In genomic region chr1:234863596-234863995, GRCh38 we compare ENCODE assay signal across 11 cellular contexts.
DNase-seq lines count a peak whose midpoint lies in the region; ATAC-seq, FAIRE-seq and TF ChIP-seq lines count a peak whose summit lies in the region.
"Had no signal": no experiment of that assay in that cellular context is flagged by ENCODE, and none has a peak within 500 bp of the region (broad histone marks: within the 10 kb centered on the region; RNA-seq: fewer than 3 reads in every experiment).

No MANE protein-coding gene starts in this region.

- H3K27ac ChIP-seq in vagina: peak overlapping the region; percentile 90
- H3K27ac ChIP-seq: cardiac muscle cell had no signal

- no peak overlapping the region for H3K4me3 Mint-ChIP-seq in nephron
- H3K4me3 Mint-ChIP-seq: activated CD4-positive, alpha-beta T cell treated with anti-CD3 and anti-CD28 coated beads for 36 hours had no signal

- H3K27me3 Mint-ChIP-seq in nephron (ENCODE audit: low read depth): peaks cover 4% of the 10 kb centered on the region
- H3K27me3 Mint-ChIP-seq: activated CD4-positive, alpha-beta T cell treated with anti-CD3 and anti-CD28 coated beads for 36 hours had no signal

- intact Hi-C loops in vagina (cut with DNase I): no loop called here

- DNase-seq in RCC 7860 (ENCODE audit: low spot score) (peak; percentile 69), epithelial cell of esophagus (ENCODE audit: low read depth) (peak; percentile 74), vagina (ENCODE audit: extremely low spot score in 2 of 2) (peak in 1 of 2 donors; percentile 95), NCI-H69 (lab: John Stamatoyannopoulos, UW) (no peak)
- no peak for DNase-seq in activated CD4-positive, CD25-positive, alpha-beta regulatory T cell treated with anti-CD3 and anti-CD28 coated beads, Interleukin-2, amount 50 U/mL, for 72 hours
- DNase-seq: activated CD4-positive, alpha-beta T cell treated with anti-CD3 and anti-CD28 coated beads for 36 hours had no signal

- H3K9me3 Mint-ChIP-seq in nephron: peaks cover 3% of the 10 kb centered on the region

- peak overlapping the region; percentile 93 to 96 (median 94) for H3K27ac Mint-ChIP-seq in nephron
- H3K27ac Mint-ChIP-seq: activated CD4-positive, alpha-beta T cell treated with anti-CD3 and anti-CD28 coated beads for 36 hours had no signal

- TF ChIP-seq CTCF in epithelial cell of esophagus (IDR thresholded peaks at IDR 0.05; ENCODE audit: insufficient read depth, low read depth, low read length, missing control alignments): no peak
- TF ChIP-seq CTCF in nephron (IDR thresholded peaks at IDR 0.05; ENCODE audit: unreplicated experiment in 3 of 3): no peak
- TF ChIP-seq CTCF in vagina (IDR thresholded peaks at IDR 0.05): no peak

- TF ChIP-seq POLR2A in vagina (IDR thresholded peaks at IDR 0.05): no peak

- peaks cover 43% of the 10 kb centered on the region for H3K4me1 ChIP-seq in vagina

- no peaks in the 10 kb centered on the region for H3K27me3 ChIP-seq in vagina
- H3K27me3 ChIP-seq: cardiac muscle cell had no signal

- H3K4me1 Mint-ChIP-seq in nephron: peaks cover 40% of the 10 kb centered on the region

- no peak for ATAC-seq in GM19395 (IDR thresholded peaks at IDR 0.05; ENCODE audit: unreplicated experiment)
- ATAC-seq: activated CD4-positive, alpha-beta T cell treated with anti-CD3 and anti-CD28 coated beads for 36 hours; GM12878; HCT116 had no signal

- H3K9me3 ChIP-seq in vagina: no peaks in the 10 kb centered on the region

- FAIRE-seq in RCC 7860 (lab: Jason Lieb, UNC): peak; percentile 71
- FAIRE-seq: GM12878 had no signal

- H3K4me3 ChIP-seq in epithelial cell of esophagus (ENCODE audit: low read length) (no peak overlapping the region), vagina (peak overlapping the region in 1 of 2 donors; percentile 4)
- H3K4me3 ChIP-seq: cardiac muscle cell, GM12878 had no signal

- H3K36me3 Mint-ChIP-seq in nephron (ENCODE audit: low read depth): no peaks in the 10 kb centered on the region

- no peaks in the 10 kb centered on the region for H3K36me3 ChIP-seq in vagina
- H3K36me3 ChIP-seq: cardiac muscle cell had no signal

Comparison
In these comparisons a context has a peak if more than half of its experiments do, and no peak if none do; other contexts are left out.
1. DNase-seq: peak in RCC 7860 (single experiment) and epithelial cell of esophagus (single experiment); none in activated CD4-positive, CD25-positive, alpha-beta regulatory T cell treated with anti-CD3 and anti-CD28 coated beads, Interleukin-2, amount 50 U/mL, for 72 hours (single experiment) and NCI-H69 (single experiment).